Comparison of ENCODE assay signal across 17 cellular contexts in the genomic region with DNA sequence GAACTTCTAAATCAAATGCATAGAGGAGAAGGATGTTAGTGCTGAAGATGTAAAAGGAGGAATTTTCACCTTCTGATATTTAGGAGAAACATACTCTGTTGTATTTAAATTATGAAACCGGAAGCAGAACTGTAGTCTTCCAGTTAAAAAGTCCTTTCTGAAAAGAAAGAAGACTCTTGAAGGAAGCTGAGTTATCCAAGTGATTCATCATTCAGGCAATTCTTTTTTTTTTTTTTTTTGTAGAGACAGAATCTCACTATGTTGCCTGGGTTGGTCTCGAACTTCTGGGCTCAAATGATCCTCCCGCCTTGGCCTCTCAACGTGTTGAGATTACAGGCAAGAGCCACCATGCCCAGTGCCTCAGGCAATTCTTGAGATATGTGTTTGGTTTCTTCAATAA.
DNase-seq lines count a peak whose midpoint lies in the region; ATAC-seq and TF ChIP-seq lines count a peak whose summit lies in the region.
"Had no signal": no experiment of that assay in that cellular context is flagged by ENCODE, and none has a peak within 500 bp of the region (broad histone marks: within the 10 kb centered on the region; RNA-seq: fewer than 3 reads in every experiment).

No MANE protein-coding gene starts in this region.

- H3K4me1 ChIP-seq in hepatocyte (ENCODE audit: insufficient read depth) (peaks cover 20% of the 10 kb centered on the region), smooth muscle cell (ENCODE audit: low read depth) (peaks cover 6% of the 10 kb centered on the region), spleen (no peaks in the 10 kb centered on the region)

- intact Hi-C loops in spleen (cut with DNase I; ENCODE audit: low total_unique reads) = no loop called here

- peak overlapping the region; percentile 38 for H3K27ac ChIP-seq in hepatocyte
- peak overlapping the region; percentile 83 for H3K27ac ChIP-seq in smooth muscle cell (ENCODE audit: low read depth)
- H3K27ac ChIP-seq in spleen = no peak overlapping the region
- H3K27ac ChIP-seq: C4-2B had no signal

- DNase-seq in ELR (ENCODE audit: low read depth) (peak; percentile 58), MV-4-11 (lab: John Stamatoyannopoulos, UW) (peak; percentile 2), hepatocyte (ENCODE audit: low spot score) (no peak), smooth muscle cell (lab: John Stamatoyannopoulos, UW; ENCODE audit: unreplicated experiment) (no peak), OCI-M2 (lab: John Stamatoyannopoulos, UW; ENCODE audit: unreplicated experiment) (no peak), spleen (no peak)
- DNase-seq: DMS 273 treated with DMSO at 0.1 percent for 48 hours; Karpas-422; MM.1S; NCI-H2029; NCI-H2171; NCI-H446; NK-92 treated with Interleukin-12 subunit alpha and Interleukin-12 subunit beta, amount 100 ng/mL, for 24 hours; SIG-M5 had no signal

- H2AFZ ChIP-seq in hepatocyte (no peak overlapping the region), smooth muscle cell (ENCODE audit: low read depth) (no peak overlapping the region)

- 96% methylated on average over 4 of the region's 4 CpGs for WGBS in hepatocyte (ENCODE audit: low lambda C conversion rate, missing lambda C conversion rate)
- WGBS in smooth muscle cell (ENCODE audit: low lambda C conversion rate) = 82% methylated on average over 4 of the region's 4 CpGs
- 88 to 92% (median 90%) methylated on average over 4 of the region's 4 CpGs for WGBS in spleen, 5 donors

- no peak for TF ChIP-seq CTCF in hepatocyte (IDR thresholded peaks at IDR 0.05; ENCODE audit: poor library complexity)
- no peak for TF ChIP-seq CTCF in smooth muscle cell (IDR thresholded peaks at IDR 0.05; ENCODE audit: borderline replicate concordance, insufficient read depth, poor library complexity, severe bottlenecking)
- no peak for TF ChIP-seq CTCF in spleen (IDR thresholded peaks at IDR 0.05 in 8 of 11, conservative IDR thresholded peaks at IDR 0.05 in 3 of 11)

- H3K9ac ChIP-seq in smooth muscle cell (ENCODE audit: low read depth) = no peak overlapping the region

- ATAC-seq in HG02870 (IDR thresholded peaks at IDR 0.05; ENCODE audit: unreplicated experiment) = no peak

- H3K79me2 ChIP-seq in hepatocyte (peaks cover 43% of the 10 kb centered on the region), smooth muscle cell (ENCODE audit: low read depth) (peaks cover 5% of the 10 kb centered on the region)

- H3K27me3 ChIP-seq in hepatocyte (no peaks in the 10 kb centered on the region), smooth muscle cell (ENCODE audit: low read depth) (no peaks in the 10 kb centered on the region), spleen (replicated peaks in 1 of 7) (no peaks in the 10 kb centered on the region)

- H3K36me3 ChIP-seq in hepatocyte (replicated peaks; ENCODE audit: insufficient read depth, low read depth) (no peaks in the 10 kb centered on the region), smooth muscle cell (ENCODE audit: low read depth) (no peaks in the 10 kb centered on the region), spleen (no peaks in the 10 kb centered on the region)
- H3K36me3 ChIP-seq: HAP-1 had no signal

- no peaks in the 10 kb centered on the region for H3K9me2 ChIP-seq in hepatocyte (replicated peaks; ENCODE audit: insufficient read depth)

- no peaks in the 10 kb centered on the region for H3K9me3 ChIP-seq in hepatocyte (ENCODE audit: low read depth)
- H3K9me3 ChIP-seq in smooth muscle cell (replicated peaks; ENCODE audit: low read depth) = no peaks in the 10 kb centered on the region
- H3K9me3 ChIP-seq in spleen = no peaks in the 10 kb centered on the region
- H3K9me3 ChIP-seq: HAP-1 had no signal

- TF ChIP-seq POLR2A in spleen (IDR thresholded peaks at IDR 0.05) = no peak

- H3K4me3 ChIP-seq in hepatocyte (no peak overlapping the region), smooth muscle cell (no peak overlapping the region), spleen (no peak overlapping the region)
- H3K4me3 ChIP-seq: HAP-1 had no signal

- H4K20me1 ChIP-seq in hepatocyte (ENCODE audit: insufficient read depth, poor library complexity, severe bottlenecking) (no peaks in the 10 kb centered on the region), smooth muscle cell (ENCODE audit: low read depth) (peaks cover 2% of the 10 kb centered on the region)

- peaks cover 11% of the 10 kb centered on the region for H3F3A ChIP-seq in smooth muscle cell (ENCODE audit: low read depth)

- H3K4me2 ChIP-seq in hepatocyte = no peak overlapping the region
- H3K4me2 ChIP-seq in smooth muscle cell = no peak overlapping the region

Comparison
In these comparisons a context has a peak if more than half of its experiments do, and no peak if none do; other contexts are left out.
1. DNase-seq: peak in ELR (single experiment) and MV-4-11 (single experiment); none in hepatocyte (single experiment), smooth muscle cell (single experiment), OCI-M2 (single experiment) and spleen (single experiment).
2. H3K27ac ChIP-seq: peak in hepatocyte (single experiment) and smooth muscle cell (single experiment); none in spleen (0 of 8).